Comparison of ENCODE assay signal across 10 cellular contexts in the genomic region with DNA sequence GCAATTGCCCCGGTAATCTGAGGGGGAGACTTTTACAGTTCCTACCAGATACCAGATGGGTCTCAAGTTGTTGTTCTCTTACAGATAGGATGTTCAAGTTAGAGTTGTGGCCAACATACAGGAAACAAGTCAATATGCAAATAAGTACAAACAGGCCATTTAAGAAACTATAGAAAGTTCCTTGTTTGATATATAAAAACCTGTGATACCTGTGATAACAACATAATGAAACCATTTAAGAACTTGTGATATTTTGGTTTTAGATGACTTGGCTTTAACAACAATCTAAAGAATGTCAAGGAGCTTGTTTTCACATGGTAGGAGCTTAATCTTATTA. TPM values are rescaled to one million over a fixed set of nuclear protein-coding genes. Genes with fewer than 3 reads are reported as not detected.
DNase-seq lines count a peak whose midpoint lies in the region; ATAC-seq and TF ChIP-seq lines count a peak whose summit lies in the region.
"Had no signal": no experiment of that assay in that cellular context is flagged by ENCODE, and none has a peak within 500 bp of the region (broad histone marks: within the 10 kb centered on the region; RNA-seq: fewer than 3 reads in every experiment).

No MANE protein-coding gene starts in this region.

- DNase-seq in SK-N-SH (no peak), putamen (ENCODE audit: low spot score) (no peak), occipital lobe (lab: John Stamatoyannopoulos, UW) (no peak), Kasumi-1 (lab: John Stamatoyannopoulos, UW) (no peak)
- no peak for DNase-seq in stimulated activated naive CD8-positive, alpha-beta T cell treated with anti-CD3 and anti-CD28 coated beads, Interleukin-15, amount 100 ng/mL, for 72 hours
- DNase-seq: activated CD8-positive, alpha-beta memory T cell treated with anti-CD3 and anti-CD28 coated beads, Interleukin-2, amount 50 U/mL, for 4 hours had no signal

- H4K20me1 ChIP-seq in SK-N-SH (ENCODE audit: insufficient read depth), result no peaks in the 10 kb centered on the region

- H3K27me3 Mint-ChIP-seq in activated naive CD8-positive, alpha-beta T cell, result no peaks in the 10 kb centered on the region
- H3K27me3 Mint-ChIP-seq in stimulated activated naive CD8-positive, alpha-beta T cell treated with anti-CD3 and anti-CD28 coated beads, Interleukin-15, amount 100 ng/mL, for 72 hours, result no peaks in the 10 kb centered on the region

- H3K4me3 ChIP-seq in SK-N-SH (ENCODE audit: low read depth in 2 of 2, low read length in 1 of 2), result no peak overlapping the region

- no peak overlapping the region for H2AFZ ChIP-seq in SK-N-SH (ENCODE audit: low read depth)

- H3K27me3 ChIP-seq in SK-N-SH (ENCODE audit: insufficient read depth), result no peaks in the 10 kb centered on the region

- POLR2A ChIA-PET in SK-N-SH (lab: Yijun Ruan, JAX), result no interaction called here

- TF ChIP-seq RAD21 in SK-N-SH (IDR thresholded peaks at IDR 0.05; ENCODE audit: low read length), result no peak

- TF ChIP-seq CTCF in SK-N-SH (IDR thresholded peaks at IDR 0.05), result no peak

- WGBS in SK-N-SH (ENCODE audit: low lambda C conversion rate), result 82% methylated on average over 1 of the region's 1 CpG

- no peak for TF ChIP-seq EP300 in SK-N-SH (IDR thresholded peaks at IDR 0.05; ENCODE audit: borderline replicate concordance in 1 of 2, low read depth in 1 of 2, low read length in 1 of 2)

- H3K4me1 Mint-ChIP-seq in activated naive CD8-positive, alpha-beta T cell (ENCODE audit: low read depth), result peaks cover 80% of the 10 kb centered on the region
- peaks cover 90% of the 10 kb centered on the region for H3K4me1 Mint-ChIP-seq in stimulated activated naive CD8-positive, alpha-beta T cell treated with anti-CD3 and anti-CD28 coated beads, Interleukin-15, amount 100 ng/mL, for 72 hours

- peaks cover 7% of the 10 kb centered on the region for H3K36me3 Mint-ChIP-seq in activated naive CD8-positive, alpha-beta T cell

- no peaks in the 10 kb centered on the region for H3K9me2 ChIP-seq in SK-N-SH

- no peaks in the 10 kb centered on the region for H3K9me3 ChIP-seq in SK-N-SH

- no peaks in the 10 kb centered on the region for H3K9me3 Mint-ChIP-seq in activated naive CD8-positive, alpha-beta T cell (ENCODE audit: low read depth)
- H3K9me3 Mint-ChIP-seq in stimulated activated naive CD8-positive, alpha-beta T cell treated with anti-CD3 and anti-CD28 coated beads, Interleukin-15, amount 100 ng/mL, for 72 hours, result peaks cover 0 to 4% of the 10 kb centered on the region in 2 donors

- peak overlapping the region; percentile 94 for H3K27ac Mint-ChIP-seq in activated naive CD8-positive, alpha-beta T cell
- peak overlapping the region; percentile 86 to 98 for H3K27ac Mint-ChIP-seq in stimulated activated naive CD8-positive, alpha-beta T cell treated with anti-CD3 and anti-CD28 coated beads, Interleukin-15, amount 100 ng/mL, for 72 hours

- peaks cover 50% of the 10 kb centered on the region for H3F3A ChIP-seq in SK-N-SH (replicated peaks; ENCODE audit: insufficient read depth)

- peak overlapping the region in 1 of 2 experiments; percentile 81; a peak in 2 of 4 replicates for H3K27ac ChIP-seq in SK-N-SH (ENCODE audit: low read depth in 2 of 2, low read length in 1 of 2)
- H3K27ac ChIP-seq: 22Rv1 had no signal

- H3K36me3 ChIP-seq in SK-N-SH (replicated peaks in 1 of 2; ENCODE audit: control insufficient read depth in 1 of 2, insufficient read depth in 2 of 2, low read length in 1 of 2), result peaks cover 4 to 29% of the 10 kb centered on the region in 2 experiments

- no peak overlapping the region for H3K9ac ChIP-seq in SK-N-SH

- H3K4me1 ChIP-seq in SK-N-SH (ENCODE audit: control insufficient read depth in 1 of 2, insufficient read depth in 2 of 2, low read depth in 1 of 2, low read length in 1 of 2), result peaks cover 3 to 16% of the 10 kb centered on the region in 2 experiments; a peak in 3 of 4 replicates

- CTCF ChIA-PET in SK-N-SH (lab: Yijun Ruan, JAX), result no interaction called here

- peak overlapping the region; percentile 54 for H3K4me3 Mint-ChIP-seq in activated naive CD8-positive, alpha-beta T cell
- H3K4me3 Mint-ChIP-seq in stimulated activated naive CD8-positive, alpha-beta T cell treated with anti-CD3 and anti-CD28 coated beads, Interleukin-15, amount 100 ng/mL, for 72 hours, result peak overlapping the region; percentile 38 to 64

- H3K4me2 ChIP-seq in SK-N-SH, result 0 out of 2 replicates have a peak overlapping the region, but pooled peaks have one; percentile 3

- ATAC-seq in SK-N-SH treated with all-trans-retinoic acid at 6 μM for 48 hours (no peak), HG03060 (IDR thresholded peaks at IDR 0.05; ENCODE audit: low read depth, unreplicated experiment) (peak; percentile 40)
- ATAC-seq in stimulated activated naive CD8-positive, alpha-beta T cell treated with anti-CD3 and anti-CD28 coated beads, Interleukin-15, amount 100 ng/mL, for 72 hours, result peak; percentile 72

- peaks cover 82% of the 10 kb centered on the region for H3K79me2 ChIP-seq in SK-N-SH (ENCODE audit: insufficient read depth)

TF ChIP-seq in SK-N-SH, 30 proteins besides CTCF, POLR2A, EP300 and RAD21:
- TF ChIP-seq, protein P1, sequence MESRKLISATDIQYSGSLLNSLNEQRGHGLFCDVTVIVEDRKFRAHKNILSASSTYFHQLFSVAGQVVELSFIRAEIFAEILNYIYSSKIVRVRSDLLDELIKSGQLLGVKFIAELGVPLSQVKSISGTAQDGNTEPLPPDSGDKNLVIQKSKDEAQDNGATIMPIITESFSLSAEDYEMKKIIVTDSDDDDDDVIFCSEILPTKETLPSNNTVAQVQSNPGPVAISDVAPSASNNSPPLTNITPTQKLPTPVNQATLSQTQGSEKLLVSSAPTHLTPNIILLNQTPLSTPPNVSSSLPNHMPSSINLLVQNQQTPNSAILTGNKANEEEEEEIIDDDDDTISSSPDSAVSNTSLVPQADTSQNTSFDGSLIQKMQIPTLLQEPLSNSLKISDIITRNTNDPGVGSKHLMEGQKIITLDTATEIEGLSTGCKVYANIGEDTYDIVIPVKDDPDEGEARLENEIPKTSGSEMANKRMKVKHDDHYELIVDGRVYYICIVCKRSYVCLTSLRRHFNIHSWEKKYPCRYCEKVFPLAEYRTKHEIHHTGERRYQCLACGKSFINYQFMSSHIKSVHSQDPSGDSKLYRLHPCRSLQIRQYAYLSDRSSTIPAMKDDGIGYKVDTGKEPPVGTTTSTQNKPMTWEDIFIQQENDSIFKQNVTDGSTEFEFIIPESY (IDR thresholded peaks at IDR 0.05; ENCODE audit: borderline replicate concordance, low read depth), result no peak
- TF ChIP-seq RFX5 (IDR thresholded peaks at IDR 0.05; ENCODE audit: low read length) (no peak), NRF1 (IDR thresholded peaks at IDR 0.05; ENCODE audit: low read depth, low read length) (no peak)

TF ChIP-seq in SK-N-SH treated with all-trans-retinoic acid at 6 μM for 48 hours, 23 proteins besides CTCF, POLR2A, EP300 and RAD21:
- TF ChIP-seq, protein P2, sequence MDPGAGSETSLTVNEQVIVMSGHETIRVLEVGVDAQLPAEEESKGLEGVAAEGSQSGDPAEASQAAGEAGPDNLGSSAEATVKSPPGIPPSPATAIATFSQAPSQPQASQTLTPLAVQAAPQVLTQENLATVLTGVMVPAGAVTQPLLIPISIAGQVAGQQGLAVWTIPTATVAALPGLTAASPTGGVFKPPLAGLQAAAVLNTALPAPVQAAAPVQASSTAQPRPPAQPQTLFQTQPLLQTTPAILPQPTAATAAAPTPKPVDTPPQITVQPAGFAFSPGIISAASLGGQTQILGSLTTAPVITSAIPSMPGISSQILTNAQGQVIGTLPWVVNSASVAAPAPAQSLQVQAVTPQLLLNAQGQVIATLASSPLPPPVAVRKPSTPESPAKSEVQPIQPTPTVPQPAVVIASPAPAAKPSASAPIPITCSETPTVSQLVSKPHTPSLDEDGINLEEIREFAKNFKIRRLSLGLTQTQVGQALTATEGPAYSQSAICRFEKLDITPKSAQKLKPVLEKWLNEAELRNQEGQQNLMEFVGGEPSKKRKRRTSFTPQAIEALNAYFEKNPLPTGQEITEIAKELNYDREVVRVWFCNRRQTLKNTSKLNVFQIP (CRISPR knock-in tag; IDR thresholded peaks at IDR 0.05; ENCODE audit: borderline replicate concordance, low read depth), result no peak
- TF ChIP-seq ZNF565 (CRISPR knock-in tag; conservative IDR thresholded peaks at IDR 0.05; ENCODE audit: low read depth), result no peak
- TF ChIP-seq, protein P3, sequence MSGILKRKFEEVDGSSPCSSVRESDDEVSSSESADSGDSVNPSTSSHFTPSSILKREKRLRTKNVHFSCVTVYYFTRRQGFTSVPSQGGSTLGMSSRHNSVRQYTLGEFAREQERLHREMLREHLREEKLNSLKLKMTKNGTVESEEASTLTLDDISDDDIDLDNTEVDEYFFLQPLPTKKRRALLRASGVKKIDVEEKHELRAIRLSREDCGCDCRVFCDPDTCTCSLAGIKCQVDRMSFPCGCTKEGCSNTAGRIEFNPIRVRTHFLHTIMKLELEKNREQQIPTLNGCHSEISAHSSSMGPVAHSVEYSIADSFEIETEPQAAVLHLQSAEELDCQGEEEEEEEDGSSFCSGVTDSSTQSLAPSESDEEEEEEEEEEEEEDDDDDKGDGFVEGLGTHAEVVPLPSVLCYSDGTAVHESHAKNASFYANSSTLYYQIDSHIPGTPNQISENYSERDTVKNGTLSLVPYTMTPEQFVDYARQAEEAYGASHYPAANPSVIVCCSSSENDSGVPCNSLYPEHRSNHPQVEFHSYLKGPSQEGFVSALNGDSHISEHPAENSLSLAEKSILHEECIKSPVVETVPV (CRISPR knock-in tag; IDR thresholded peaks at IDR 0.05), result no peak
- TF ChIP-seq ISL1 (CRISPR knock-in tag; IDR thresholded peaks at IDR 0.05), result no peak
- TF ChIP-seq CREB5 (CRISPR knock-in tag; IDR thresholded peaks at IDR 0.05; ENCODE audit: low read depth), result no peak
- TF ChIP-seq ZFP3 (CRISPR knock-in tag; IDR thresholded peaks at IDR 0.05), result no peak

RNA-seq across cellular contexts. Expression of gene CDR2, which starts 16.8 kb away (rescaled TPM):
- polyA plus RNA-seq in SK-N-SH (2012; rRNA removed), result 30.3 and 38.1 TPM in 2 replicates
- 34.2 and 35.3 TPM in 2 replicates for polyA plus RNA-seq in SK-N-SH (2012; cell fraction: cytosol; rRNA removed)
- 21.2 and 28.0 TPM in 2 replicates for polyA plus RNA-seq in SK-N-SH (2012; cell fraction: nucleus; rRNA removed)
- total RNA-seq in occipital lobe, result 8.9 TPM
